ENCODE assay signal across 8 cellular contexts in the genomic region with DNA sequence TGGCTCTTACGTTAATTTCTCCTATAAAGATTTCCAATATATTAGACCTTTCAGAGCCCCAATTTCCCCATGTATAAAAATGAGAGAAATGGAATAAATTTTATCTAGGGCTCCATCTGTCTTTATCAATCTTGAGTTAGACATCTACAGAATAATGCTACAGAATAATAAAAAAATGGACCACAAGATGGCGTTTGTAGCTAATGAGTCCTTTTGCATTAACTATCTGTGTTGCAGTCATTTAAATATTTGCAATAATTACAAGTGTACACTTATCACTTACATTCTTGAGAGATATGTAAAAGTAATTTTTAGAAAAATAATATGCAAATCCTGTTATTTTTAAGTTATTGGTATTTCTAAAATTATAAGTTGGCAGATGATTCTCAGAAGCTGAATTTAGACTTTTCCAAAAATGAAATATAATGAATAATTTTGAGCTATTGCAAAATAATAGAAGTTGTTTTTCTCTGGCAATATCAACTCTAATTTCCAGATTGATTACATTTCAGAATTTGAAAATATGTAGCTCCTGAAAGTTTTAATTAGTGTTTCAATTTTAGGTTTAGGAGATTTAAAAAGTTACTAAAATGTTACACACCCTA.
DNase-seq lines count a peak whose midpoint lies in the region; ATAC-seq, FAIRE-seq and TF ChIP-seq lines count a peak whose summit lies in the region.

No MANE protein-coding gene starts in this region.

- H3K4me1 ChIP-seq in PC-3 (ENCODE audit: insufficient read depth, low read length), result no peaks in the 10 kb centered on the region
- no peaks in the 10 kb centered on the region for H3K4me1 ChIP-seq in suprapubic skin

- no peak overlapping the region for H3K27ac Mint-ChIP-seq in glutamatergic neuron (ENCODE audit: unreplicated experiment)

- 49% methylated on average over 2 of the region's 2 CpGs for WGBS in suprapubic skin

- no peaks in the 10 kb centered on the region for H3K4me1 Mint-ChIP-seq in glutamatergic neuron (ENCODE audit: low read depth, unreplicated experiment)

- CTCF ChIA-PET in BJ (lab: Yijun Ruan, JAX), result interaction anchor here (0.7 to 1.4 kb wide), 7 partner anchors 9 to 977 kb away, joined by 3 to 5 read pairs (median 3); no protein-coding TSS in a partner anchor
- CTCF ChIA-PET in PC-3 (lab: Charles Lee), result interaction anchor here (0.5 to 0.8 kb wide), 5 partner anchors 16 to 1127 kb away, joined by 3 to 5 read pairs (median 3); no protein-coding TSS in a partner anchor

- H3K36me3 Mint-ChIP-seq in glutamatergic neuron (ENCODE audit: unreplicated experiment), result no peaks in the 10 kb centered on the region

- POLR2A ChIA-PET in BJ (lab: Charles Lee) (no interaction called here), PC-3 (lab: Charles Lee; ENCODE audit: unreplicated experiment) (no interaction called here)

- TF ChIP-seq POLR2A in GM18505 (IDR thresholded peaks at IDR 0.05; ENCODE audit: borderline replicate concordance, extremely low read depth, insufficient read depth, insufficient read length) (no peak), suprapubic skin (IDR thresholded peaks at IDR 0.05) (no peak)

- TF ChIP-seq EP300 in suprapubic skin (IDR thresholded peaks at IDR 0.05), result no peak

- DNase-seq in BJ (ENCODE audit: low read depth), result no peak
- no peak for DNase-seq in GM19239 (ENCODE audit: insufficient read length, low spot score)
- DNase-seq in PC-3, result peak; percentile 65
- no peak for DNase-seq in glutamatergic neuron
- DNase-seq in activated effector memory CD4-positive, alpha-beta T cell treated with Interleukin-2 at 50 U/mL for 16 hours, result no peak
- no peak for DNase-seq in suprapubic skin (ENCODE audit: low spot score in 2 of 2)

- H3K9me3 ChIP-seq in PC-3 (ENCODE audit: low read length), result no peaks in the 10 kb centered on the region
- no peaks in the 10 kb centered on the region for H3K9me3 ChIP-seq in suprapubic skin

- no peak overlapping the region for H3K4me2 ChIP-seq in PC-3 (ENCODE audit: low read length)

- H3K27ac ChIP-seq in PC-3 (ENCODE audit: low read length) (no peak overlapping the region), suprapubic skin (no peak overlapping the region)

- no peaks in the 10 kb centered on the region for H3K79me2 ChIP-seq in PC-3 (ENCODE audit: low read length)

- H3K9me2 ChIP-seq in PC-3 (replicated peaks; ENCODE audit: low read length), result no peaks in the 10 kb centered on the region

- BruUV-seq in PC-3 (replicated peaks; lab: Mats Ljungman, UMichigan), result no TSS peak

- no peaks in the 10 kb centered on the region for H3K9me3 Mint-ChIP-seq in glutamatergic neuron (ENCODE audit: unreplicated experiment)

- H3K27me3 Mint-ChIP-seq in glutamatergic neuron (ENCODE audit: unreplicated experiment), result no peaks in the 10 kb centered on the region

- intact Hi-C loops in PC-3 (cut with micrococcal nuclease), result no loop called here

- TF ChIP-seq CTCF in BJ (IDR thresholded peaks at IDR 0.05; ENCODE audit: insufficient read depth, low read depth, low read length) (peak; percentile 46), PC-3 (conservative IDR thresholded peaks at IDR 0.05; ENCODE audit: low read depth, low read length) (peak; percentile 73), glutamatergic neuron (IDR thresholded peaks at IDR 0.05; ENCODE audit: partially characterized antibody, unreplicated experiment) (peak; percentile 53), suprapubic skin (IDR thresholded peaks at IDR 0.05) (no peak)

- no peak overlapping the region for H3K4me3 Mint-ChIP-seq in glutamatergic neuron (ENCODE audit: unreplicated experiment)

- peak; percentile 28 for FAIRE-seq in GM19239 (lab: Jason Lieb, UNC)

- ATAC-seq in PC-3 (peak; percentile 55), GM18505 (IDR thresholded peaks at IDR 0.05; ENCODE audit: unreplicated experiment) (no peak), HG02852 (IDR thresholded peaks at IDR 0.05; ENCODE audit: unreplicated experiment) (no peak)

- no peaks in the 10 kb centered on the region for H3K36me3 ChIP-seq in BJ (ENCODE audit: control insufficient read depth, insufficient read depth, low read length)
- no peaks in the 10 kb centered on the region for H3K36me3 ChIP-seq in PC-3 (ENCODE audit: low read depth, low read length)
- no peaks in the 10 kb centered on the region for H3K36me3 ChIP-seq in suprapubic skin

- H2AFZ ChIP-seq in PC-3 (ENCODE audit: low read length), result no peak overlapping the region

- H3K4me3 ChIP-seq in BJ (ENCODE audit: low read depth, low read length) (no peak overlapping the region), PC-3 (ENCODE audit: low read length) (no peak overlapping the region), suprapubic skin (no peak overlapping the region)

- no peaks in the 10 kb centered on the region for H3F3A ChIP-seq in PC-3 (ENCODE audit: low read length, unreplicated experiment)

- H3K27me3 ChIP-seq in BJ (ENCODE audit: control insufficient read depth, insufficient read depth, low read length) (no peaks in the 10 kb centered on the region), PC-3 (ENCODE audit: low read length) (no peaks in the 10 kb centered on the region), suprapubic skin (no peaks in the 10 kb centered on the region)

- no peak overlapping the region for H3K9ac ChIP-seq in PC-3 (ENCODE audit: low read length)

- H4K20me1 ChIP-seq in PC-3 (ENCODE audit: low read length), result no peaks in the 10 kb centered on the region

Comparison
In these comparisons a context has a peak if more than half of its experiments do, and no peak if none do; other contexts are left out.
1. CTCF ChIP-seq: peak in BJ (single experiment), PC-3 (single experiment) and glutamatergic neuron (single experiment); none in suprapubic skin (0 of 2).